ENCODE assay signal across 8 cellular contexts in genomic region chr19:1861599-1862031, GRCh38. TPM values are rescaled to one million over a fixed set of nuclear protein-coding genes. Genes with fewer than 3 reads are reported as not detected.
DNase-seq lines count a peak whose midpoint lies in the region; ATAC-seq and TF ChIP-seq lines count a peak whose summit lies in the region.

No MANE protein-coding gene starts in this region.

- H3K27me3 ChIP-seq in DND-41 (ENCODE audit: insufficient read depth, low read length, poor library complexity) (no peaks in the 10 kb centered on the region), OCI-LY3 (ENCODE audit: low read depth, low read length) (no peaks in the 10 kb centered on the region), ovary (no peaks in the 10 kb centered on the region)

- H3K4me2 ChIP-seq in DND-41 (ENCODE audit: insufficient read depth, low read length) (peak overlapping the region; percentile 92), OCI-LY3 (ENCODE audit: low read length) (peak overlapping the region; percentile 99)

- peaks cover 5% of the 10 kb centered on the region for H3K4me1 Mint-ChIP-seq in endothelial cell (ENCODE audit: unreplicated experiment)

- H3K9ac ChIP-seq in DND-41 (ENCODE audit: low read depth, low read length) (peak overlapping the region; percentile 67), OCI-LY3 (ENCODE audit: low read length) (peak overlapping the region; percentile 95)

- TF ChIP-seq CTCF in DND-41 (IDR thresholded peaks at IDR 0.05; ENCODE audit: borderline replicate concordance, extremely low read depth, low read length, poor library complexity, severe bottlenecking) (no peak), OCI-LY3 (IDR thresholded peaks at IDR 0.05; ENCODE audit: low read depth, low read length) (no peak), endothelial cell (IDR thresholded peaks at IDR 0.05; ENCODE audit: unreplicated experiment) (no peak), ovary (IDR thresholded peaks at IDR 0.05) (no peak)

- peak overlapping the region; percentile 41 for H3K27ac Mint-ChIP-seq in endothelial cell (ENCODE audit: unreplicated experiment)

- peaks cover 19% of the 10 kb centered on the region for H3K27me3 Mint-ChIP-seq in endothelial cell (ENCODE audit: unreplicated experiment)

- no peak for TF ChIP-seq POLR2A in ovary (IDR thresholded peaks at IDR 0.05)

- H4K20me1 ChIP-seq in DND-41 (ENCODE audit: insufficient read depth, low read length): peaks cover 57% of the 10 kb centered on the region
- H4K20me1 ChIP-seq in OCI-LY3 (ENCODE audit: insufficient read depth, low read length): peaks cover 50% of the 10 kb centered on the region

- H3K79me2 ChIP-seq in DND-41 (ENCODE audit: insufficient read depth, low read length) (peaks cover 75% of the 10 kb centered on the region), OCI-LY3 (ENCODE audit: low read length) (peaks cover 76% of the 10 kb centered on the region)

- H3K4me3 Mint-ChIP-seq in endothelial cell (ENCODE audit: unreplicated experiment): peak overlapping the region; percentile 93

- H3K4me3 ChIP-seq in DND-41 (ENCODE audit: low read depth in 1 of 2, low read length in 2 of 2): peak overlapping the region in 1 of 2 experiments; percentile 98; a peak in 3 of 4 replicates
- peak overlapping the region; percentile 95 for H3K4me3 ChIP-seq in OCI-LY3 (ENCODE audit: low read length)
- no peak overlapping the region for H3K4me3 ChIP-seq in ovary

- intact Hi-C loops in ovary (cut with DNase I): no loop called here

- DNase-seq in DND-41: no peak
- no peak for DNase-seq in endothelial cell (ENCODE audit: low spot score)
- DNase-seq in ovary: peak in 2 of 5 donors; percentile 44 to 57
- no peak for DNase-seq in COR-L47 (lab: John Stamatoyannopoulos, UW)
- no peak for DNase-seq in NCI-H526 treated with DMSO at 0.1 percent for 48 hours (lab: John Stamatoyannopoulos, UW)
- DNase-seq in NCI-H2227 (lab: John Stamatoyannopoulos, UW; ENCODE audit: unreplicated experiment): no peak

- no peak for ATAC-seq in DND-41 (ENCODE audit: insufficient read depth, low read depth)
- ATAC-seq in HG02981 (IDR thresholded peaks at IDR 0.05; ENCODE audit: unreplicated experiment): no peak

- H3K4me1 ChIP-seq in DND-41 (ENCODE audit: insufficient read depth, low read length): peaks cover 37% of the 10 kb centered on the region
- H3K4me1 ChIP-seq in OCI-LY3 (ENCODE audit: low read length): peaks cover 52% of the 10 kb centered on the region
- H3K4me1 ChIP-seq in ovary (ENCODE audit: insufficient read depth): peaks cover 23% of the 10 kb centered on the region

- peaks cover 4% of the 10 kb centered on the region for H3K36me3 Mint-ChIP-seq in endothelial cell (ENCODE audit: low read depth, unreplicated experiment)

- TF ChIP-seq EP300 in ovary (IDR thresholded peaks at IDR 0.05): no peak

- 17 to 29% (median 27%) methylated on average over 23 of the region's 23 CpGs for WGBS in ovary, 3 donors

- H3K27ac ChIP-seq in DND-41 (ENCODE audit: low read length) (no peak overlapping the region), OCI-LY3 (ENCODE audit: low read length) (peak overlapping the region; percentile 79), ovary (peak overlapping the region; percentile 41 to 61)

- H2AFZ ChIP-seq in DND-41 (ENCODE audit: low read depth, low read length): no peak overlapping the region
- H2AFZ ChIP-seq in OCI-LY3 (ENCODE audit: low read depth, low read length): no peak overlapping the region

- no peaks in the 10 kb centered on the region for H3K36me3 ChIP-seq in DND-41 (ENCODE audit: insufficient read depth, low read length)
- no peaks in the 10 kb centered on the region for H3K36me3 ChIP-seq in OCI-LY3 (replicated peaks; ENCODE audit: low read depth, low read length)
- H3K36me3 ChIP-seq in ovary: no peaks in the 10 kb centered on the region

- no peaks in the 10 kb centered on the region for H3K9me3 Mint-ChIP-seq in endothelial cell (ENCODE audit: unreplicated experiment)

- H3K9me3 ChIP-seq in DND-41 (ENCODE audit: insufficient read depth, low read length, severe bottlenecking) (no peaks in the 10 kb centered on the region), OCI-LY3 (ENCODE audit: insufficient read depth, low read length) (no peaks in the 10 kb centered on the region), ovary (no peaks in the 10 kb centered on the region)

RNA-seq across cellular contexts. Expression of gene KLF16, which starts 1.8 kb away (rescaled TPM):
- total RNA-seq in endothelial cell (ENCODE audit: unreplicated experiment) (19.9 TPM), ovary (10 to 100 TPM in 6 of 7 donors, 1 to 10 TPM in 1; 4.2 to 26.6 (median 14.4) TPM)
- polyA plus RNA-seq in ovary: 1 to 10 TPM in 1 of 2 donors, under 1 TPM in 1; 0.63 to 5.4 TPM

RNA-seq across cellular contexts. Expression of gene REXO1, which starts 13.3 kb away (rescaled TPM):
- 48.1 TPM for total RNA-seq in endothelial cell (ENCODE audit: unreplicated experiment)
- total RNA-seq in ovary: 10 to 100 TPM; 14.9 to 46.7 (median 30.4) TPM
- polyA plus RNA-seq in ovary: 10 to 100 TPM in 1 of 2 donors, 1 to 10 TPM in 1; 4.8 to 21.5 TPM

RNA-seq across cellular contexts. Expression of gene ABHD17A, which starts 23.7 kb away (rescaled TPM):
- total RNA-seq in endothelial cell (ENCODE audit: unreplicated experiment) (283 TPM), ovary (10 to 100 TPM; 54.2 to 87.3 (median 65.4) TPM)
- 10 to 100 TPM in 1 of 2 donors, under 1 TPM in 1; 0.57 to 65.6 TPM for polyA plus RNA-seq in ovary

RNA-seq across cellular contexts. Expression of gene ADAT3, which starts 43.6 kb away (rescaled TPM):
- total RNA-seq in endothelial cell (ENCODE audit: unreplicated experiment) (10.5 TPM), ovary (10 to 100 TPM in 1 of 7 donors, 1 to 10 TPM in 6; 2.6 to 13.7 (median 4.6) TPM)
- 1 to 10 TPM in 1 of 2 donors, not detected in 1; 2.3 TPM for polyA plus RNA-seq in ovary

RNA-seq across cellular contexts. Expression of gene SCAMP4, which starts 43.6 kb away (rescaled TPM):
- total RNA-seq in endothelial cell (ENCODE audit: unreplicated experiment) (71.8 TPM), ovary (10 to 100 TPM; 32.0 to 87.0 (median 62.6) TPM)
- 10 to 100 TPM; 11.7 to 31.1 TPM for polyA plus RNA-seq in ovary
